ENCODE assay signal across 1 cellular context in genomic region chr2:127877136-127877535, GRCh38.
TF ChIP-seq lines count a peak whose summit lies in the region.

No MANE protein-coding gene starts in this region.

TF ChIP-seq in GM12878, 131 proteins besides CTCF, POLR2A, EP300 and RAD21 (continued from another document):
- TF ChIP-seq BCLAF1 (IDR thresholded peaks at IDR 0.05) (no peak), NRF1 (conservative IDR thresholded peaks at IDR 0.05; ENCODE audit: low read depth, low read length) (no peak), EGR1 (IDR thresholded peaks at IDR 0.05; ENCODE audit: borderline replicate concordance in 1 of 2, low read depth in 2 of 2, low read length in 2 of 2) (no peak), RAD51 (IDR thresholded peaks at IDR 0.05) (no peak), USF1 (IDR thresholded peaks at IDR 0.05; ENCODE audit: borderline replicate concordance, extremely low read length, insufficient read depth, low read depth, low read length) (no peak), SMARCA5 (IDR thresholded peaks at IDR 0.05) (no peak), TBL1XR1 (IDR thresholded peaks at IDR 0.05; ENCODE audit: low read depth, low read length) (no peak), PBX3 (IDR thresholded peaks at IDR 0.05; ENCODE audit: insufficient replicate concordance, low read depth, low read length) (no peak), NR2C1 (IDR thresholded peaks at IDR 0.05) (no peak), CUX1 (IDR thresholded peaks at IDR 0.05; ENCODE audit: insufficient replicate concordance, low read depth, low read length) (no peak)
